Comparison of ENCODE assay signal across 8 cellular contexts in genomic region chr4:56976283-56976877, GRCh38. TPM values are rescaled to one million over a fixed set of nuclear protein-coding genes. Genes with fewer than 3 reads are reported as not detected.
DNase-seq lines count a peak whose midpoint lies in the region; ATAC-seq and TF ChIP-seq lines count a peak whose summit lies in the region.

No MANE protein-coding gene starts in this region.

- no peaks in the 10 kb centered on the region for H3K27me3 ChIP-seq in esophagus muscularis mucosa
- peaks cover 0 to 2% (median 0%) of the 10 kb centered on the region in 3 experiments for H3K27me3 ChIP-seq in neuronal stem cell (ENCODE audit: control insufficient read depth in 3 of 3, insufficient read depth in 3 of 3, low read depth in 1 of 3, low read length in 3 of 3)

- peak; percentile 26 for DNase-seq in activated CD4-positive, alpha-beta T cell treated with anti-CD3 and anti-CD28 coated beads for 36 hours
- no peak for DNase-seq in activated CD4-positive, alpha-beta T cell treated with anti-CD3 and anti-CD28 coated beads for 4 hours
- DNase-seq in esophagus muscularis mucosa (ENCODE audit: extremely low spot score) (no peak), neuronal stem cell (ENCODE audit: low spot score) (no peak), NCI-H1694 (lab: John Stamatoyannopoulos, UW) (no peak)

- TF ChIP-seq EP300 in esophagus muscularis mucosa (IDR thresholded peaks at IDR 0.05): no peak

- peaks cover 63% of the 10 kb centered on the region for H3K36me3 Mint-ChIP-seq in activated CD4-positive, alpha-beta T cell treated with anti-CD3 and anti-CD28 coated beads for 36 hours (ENCODE audit: low read depth)

- H3K4me1 Mint-ChIP-seq in activated CD4-positive, alpha-beta T cell treated with anti-CD3 and anti-CD28 coated beads for 36 hours: peaks cover 51% of the 10 kb centered on the region

- no peak overlapping the region for H2BK12ac ChIP-seq in neuronal stem cell (ENCODE audit: low read length)

- no peak for TF ChIP-seq POLR2A in esophagus muscularis mucosa (IDR thresholded peaks at IDR 0.05; ENCODE audit: low read depth)

- peak overlapping the region; percentile 94 for H3K23ac ChIP-seq in neuronal stem cell (ENCODE audit: low read depth, low read length, poor library complexity)

- peak overlapping the region; percentile 93 for H3K9ac ChIP-seq in neuronal stem cell (ENCODE audit: low read depth, low read length, poor library complexity)

- CTCF ChIA-PET in activated CD4-positive, alpha-beta T cell treated with anti-CD3 and anti-CD28 coated beads for 36 hours (lab: Charles Lee): interaction anchor here (2.9 kb wide), 1 partner anchor 68 kb away, joined by 19 read pairs; the partner anchor contains the start of gene REST

- no peak overlapping the region for H4K91ac ChIP-seq in neuronal stem cell (ENCODE audit: low read depth, low read length, poor library complexity)

- H2BK120ac ChIP-seq in neuronal stem cell (ENCODE audit: low read depth, low read length): no peak overlapping the region

- peak overlapping the region; percentile 88 for H3K4me3 Mint-ChIP-seq in activated CD4-positive, alpha-beta T cell treated with anti-CD3 and anti-CD28 coated beads for 36 hours

- 8% methylated on average over 11 of the region's 36 CpGs for WGBS in esophagus muscularis mucosa
- WGBS in neuronal stem cell (ENCODE audit: extremely low coverage in 2 of 2, insufficient read length in 2 of 2, insufficient replicate concordance in 1 of 2), 2 donors: no CpG with 5 or more reads among the region's 36 CpGs

- no peak overlapping the region for H3K18ac ChIP-seq in neuronal stem cell (ENCODE audit: low read length)

- no peak overlapping the region for H3K14ac ChIP-seq in neuronal stem cell (ENCODE audit: low read length)

- no peak overlapping the region for H2BK15ac ChIP-seq in neuronal stem cell (ENCODE audit: low read length)

- peak overlapping the region; percentile 76 for H3K27ac Mint-ChIP-seq in activated CD4-positive, alpha-beta T cell treated with anti-CD3 and anti-CD28 coated beads for 36 hours

- H3K4me1 ChIP-seq in esophagus muscularis mucosa (peaks cover 35 to 56% (median 53%) of the 10 kb centered on the region in 4 donors), neuronal stem cell (ENCODE audit: control insufficient read depth in 2 of 2, insufficient read depth in 1 of 2, low read depth in 1 of 2, low read length in 2 of 2) (peaks cover 0 to 3% of the 10 kb centered on the region in 2 donors)

- no peak for ATAC-seq in activated CD4-positive, alpha-beta T cell treated with anti-CD3 and anti-CD28 coated beads for 36 hours
- ATAC-seq in SK-N-SH treated with all-trans-retinoic acid at 6 μM for 48 hours: peak; percentile 2
- ATAC-seq in HG03097 (IDR thresholded peaks at IDR 0.05; ENCODE audit: low FRiP score, unreplicated experiment): no peak
- no peak for ATAC-seq in HG02852 (IDR thresholded peaks at IDR 0.05; ENCODE audit: unreplicated experiment)

- H3K27me3 Mint-ChIP-seq in activated CD4-positive, alpha-beta T cell treated with anti-CD3 and anti-CD28 coated beads for 36 hours: no peaks in the 10 kb centered on the region

- H4K8ac ChIP-seq in neuronal stem cell (ENCODE audit: low read depth, low read length): no peak overlapping the region

- H3K9me3 Mint-ChIP-seq in activated CD4-positive, alpha-beta T cell treated with anti-CD3 and anti-CD28 coated beads for 36 hours (ENCODE audit: low read depth): peaks cover 15% of the 10 kb centered on the region

- H2AK5ac ChIP-seq in neuronal stem cell (ENCODE audit: low read depth, low read length): no peak overlapping the region

- H3K36me3 ChIP-seq in esophagus muscularis mucosa: peaks cover 20 to 44% (median 33%) of the 10 kb centered on the region in 4 donors
- peaks cover 11 to 46% of the 10 kb centered on the region in 2 donors for H3K36me3 ChIP-seq in neuronal stem cell (replicated peaks in 1 of 2; ENCODE audit: control insufficient read depth in 2 of 2, insufficient read depth in 2 of 2, low read length in 2 of 2)

- no peak for TF ChIP-seq CTCF in esophagus muscularis mucosa (IDR thresholded peaks at IDR 0.05)

- H3K4me3 ChIP-seq in esophagus muscularis mucosa (peak overlapping the region; percentile 79 to 99 (median 92)), neuronal stem cell (ENCODE audit: low read length in 2 of 2) (peak overlapping the region; percentile 68 to 96)

- no peak overlapping the region for H2BK5ac ChIP-seq in neuronal stem cell (ENCODE audit: low read length)

- H3K4ac ChIP-seq in neuronal stem cell (ENCODE audit: low read length): no peak overlapping the region

- H3K4me2 ChIP-seq in neuronal stem cell (ENCODE audit: insufficient read depth, low read length, poor library complexity, severe bottlenecking): peak overlapping the region; percentile 96

- peak overlapping the region; percentile 96 for H2AFZ ChIP-seq in neuronal stem cell (ENCODE audit: low read length)

- intact Hi-C loops in activated CD4-positive, alpha-beta T cell treated with anti-CD3 and anti-CD28 coated beads for 36 hours (cut with DNase I, micrococcal nuclease): loop anchor here (5.0 kb wide), 6 partner anchors 159 to 1429 kb away; partner anchors contain the start of genes AASDH (in 1 of the 2), CLOCK (in 1 of the 2) and EXOC1 (in 1 of the 2)
- intact Hi-C loops in esophagus muscularis mucosa (cut with DNase I): loop anchor here (2.0 kb wide), 1 partner anchor 68 kb away; no protein-coding TSS in a partner anchor

- H3K27ac ChIP-seq in esophagus muscularis mucosa (replicated peaks in 1 of 4) (peak overlapping the region; percentile 90 to 94 (median 92)), neuronal stem cell (replicated peaks; ENCODE audit: low read length) (no peak overlapping the region)

- peaks cover 5% of the 10 kb centered on the region for H3K79me1 ChIP-seq in neuronal stem cell (ENCODE audit: low read depth, low read length)

- POLR2A ChIA-PET in activated CD4-positive, alpha-beta T cell treated with anti-CD3 and anti-CD28 coated beads for 36 hours (lab: Charles Lee): interaction anchor here (0.6 to 4.2 kb wide), 4 partner anchors 11 to 1404 kb away, joined by 3 to 28 read pairs (median 10); partner anchors contain the start of genes PAICS, PPAT and REST

- H3K9me3 ChIP-seq in esophagus muscularis mucosa (peaks cover 0 to 7% (median 0%) of the 10 kb centered on the region in 4 donors), neuronal stem cell (replicated peaks in 1 of 2; ENCODE audit: control insufficient read depth in 2 of 2, insufficient read depth in 1 of 2, low read depth in 1 of 2, low read length in 2 of 2) (peaks cover 0 to 11% of the 10 kb centered on the region in 2 donors)

TF ChIP-seq in SK-N-SH treated with all-trans-retinoic acid at 6 μM for 48 hours, 23 proteins besides CTCF, POLR2A, EP300 and RAD21:
- TF ChIP-seq ZFP3 (CRISPR knock-in tag; IDR thresholded peaks at IDR 0.05): no peak
- no peak for TF ChIP-seq SNAI2 (CRISPR knock-in tag; IDR thresholded peaks at IDR 0.05)
- TF ChIP-seq, protein P1, sequence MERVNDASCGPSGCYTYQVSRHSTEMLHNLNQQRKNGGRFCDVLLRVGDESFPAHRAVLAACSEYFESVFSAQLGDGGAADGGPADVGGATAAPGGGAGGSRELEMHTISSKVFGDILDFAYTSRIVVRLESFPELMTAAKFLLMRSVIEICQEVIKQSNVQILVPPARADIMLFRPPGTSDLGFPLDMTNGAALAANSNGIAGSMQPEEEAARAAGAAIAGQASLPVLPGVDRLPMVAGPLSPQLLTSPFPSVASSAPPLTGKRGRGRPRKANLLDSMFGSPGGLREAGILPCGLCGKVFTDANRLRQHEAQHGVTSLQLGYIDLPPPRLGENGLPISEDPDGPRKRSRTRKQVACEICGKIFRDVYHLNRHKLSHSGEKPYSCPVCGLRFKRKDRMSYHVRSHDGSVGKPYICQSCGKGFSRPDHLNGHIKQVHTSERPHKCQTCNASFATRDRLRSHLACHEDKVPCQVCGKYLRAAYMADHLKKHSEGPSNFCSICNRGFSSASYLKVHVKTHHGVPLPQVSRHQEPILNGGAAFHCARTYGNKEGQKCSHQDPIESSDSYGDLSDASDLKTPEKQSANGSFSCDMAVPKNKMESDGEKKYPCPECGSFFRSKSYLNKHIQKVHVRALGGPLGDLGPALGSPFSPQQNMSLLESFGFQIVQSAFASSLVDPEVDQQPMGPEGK (CRISPR knock-in tag; IDR thresholded peaks at IDR 0.05; ENCODE audit: borderline replicate concordance): no peak
- no peak for TF ChIP-seq ZC3H10 (CRISPR knock-in tag; IDR thresholded peaks at IDR 0.05)
- TF ChIP-seq OSR1 (CRISPR knock-in tag; IDR thresholded peaks at IDR 0.05): no peak
- no peak for TF ChIP-seq PPARA (CRISPR knock-in tag; IDR thresholded peaks at IDR 0.05; ENCODE audit: borderline replicate concordance)
- TF ChIP-seq CREB5 (CRISPR knock-in tag; IDR thresholded peaks at IDR 0.05; ENCODE audit: low read depth): no peak
TF ChIP-seq in SK-N-SH treated with all-trans-retinoic acid at 6 μM for 48 hours: peak in this region for 0.

RNA-seq across cellular contexts. Expression of gene NOA1, which starts 1.0 kb away (rescaled TPM):
- 10 to 100 TPM; 24.9 to 31.5 TPM for total RNA-seq in activated CD4-positive, alpha-beta T cell treated with anti-CD3 and anti-CD28 coated beads for 36 hours
- total RNA-seq in esophagus muscularis mucosa: 10 to 100 TPM; 17.4 to 29.7 (median 23.3) TPM
- 16.2 TPM for polyA plus RNA-seq in neuronal stem cell (2013, experiment 1 of 2)
- polyA plus RNA-seq in neuronal stem cell (2013, experiment 2 of 2): 16.5 TPM

RNA-seq across cellular contexts. Expression of gene POLR2B, which starts 2.3 kb away (rescaled TPM):
- total RNA-seq in activated CD4-positive, alpha-beta T cell treated with anti-CD3 and anti-CD28 coated beads for 36 hours: 100 to 1,000 TPM; 108 to 133 TPM
- total RNA-seq in esophagus muscularis mucosa: 10 to 100 TPM; 58.3 to 95.7 (median 74.0) TPM
- polyA plus RNA-seq in neuronal stem cell (2013, experiment 1 of 2): 68.2 TPM
- 67.7 TPM for polyA plus RNA-seq in neuronal stem cell (2013, experiment 2 of 2)
